In the genomic region with DNA sequence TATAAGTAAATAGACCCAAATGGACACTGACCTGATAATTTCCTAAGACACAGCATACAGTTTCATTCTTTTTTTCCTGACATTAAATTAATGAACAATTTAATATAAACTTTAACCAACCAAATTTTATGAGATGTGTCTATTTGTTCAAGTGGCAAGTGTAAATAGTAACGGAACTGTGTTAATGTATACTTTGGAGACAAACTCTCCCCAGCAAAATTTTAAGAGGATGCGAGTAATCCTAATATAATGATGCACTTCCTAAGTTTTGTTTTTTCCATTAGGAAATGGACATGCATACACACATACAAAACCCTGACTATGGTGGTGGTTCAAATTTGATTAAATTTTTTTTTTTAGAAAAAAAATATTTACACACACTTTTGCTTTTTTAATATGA, we compare ENCODE assay signal across 21 cellular contexts. TPM values are rescaled to one million over a fixed set of nuclear protein-coding genes. Genes with fewer than 3 reads are reported as not detected.
DNase-seq lines count a peak whose midpoint lies in the region; ATAC-seq, FAIRE-seq and TF ChIP-seq lines count a peak whose summit lies in the region.
"Had no signal": no experiment of that assay in that cellular context is flagged by ENCODE, and none has a peak within 500 bp of the region (broad histone marks: within the 10 kb centered on the region; RNA-seq: fewer than 3 reads in every experiment).

No MANE protein-coding gene starts in this region.

- no peaks in the 10 kb centered on the region for H3K9me3 ChIP-seq in PC-3 (ENCODE audit: low read length)
- no peaks in the 10 kb centered on the region for H3K9me3 ChIP-seq in endothelial cell of umbilical vein (replicated peaks; ENCODE audit: control insufficient read depth, insufficient read depth, low read length)
- H3K9me3 ChIP-seq: BE2C had no signal

- CTCF ChIA-PET in PC-3 (lab: Charles Lee) (no interaction called here), endothelial cell of umbilical vein (lab: Charles Lee) (no interaction called here)

- intact Hi-C loops in PC-3 (cut with micrococcal nuclease) (loop anchor here (1.0 to 2.0 kb wide), 2 partner anchors 54 to 326 kb away; a partner anchor contains a TSS), endothelial cell of umbilical vein (cut with micrococcal nuclease) (no loop called here)

- H2AFZ ChIP-seq in ACC112 (ENCODE audit: low read length, unreplicated experiment) (no peak overlapping the region), PC-3 (ENCODE audit: low read length) (no peak overlapping the region), endothelial cell of umbilical vein (ENCODE audit: low read depth, low read length) (no peak overlapping the region)
- H2AFZ ChIP-seq: GM23338 had no signal

- no peaks in the 10 kb centered on the region for H3K79me2 ChIP-seq in ACC112 (ENCODE audit: control insufficient read depth, insufficient read depth, low read length, unreplicated experiment)
- no peaks in the 10 kb centered on the region for H3K79me2 ChIP-seq in PC-3 (ENCODE audit: low read length)
- H3K79me2 ChIP-seq in endothelial cell of umbilical vein (ENCODE audit: control insufficient read depth, insufficient read depth, low read length), result no peaks in the 10 kb centered on the region

- TF ChIP-seq CTCF in 22Rv1 (IDR thresholded peaks at IDR 0.05) (no peak), PC-3 (conservative IDR thresholded peaks at IDR 0.05; ENCODE audit: low read depth, low read length) (no peak), endothelial cell of umbilical vein (IDR thresholded peaks at IDR 0.05; ENCODE audit: extremely low read depth in 1 of 2, insufficient read depth in 1 of 2, low read depth in 1 of 2, low read length in 2 of 2) (no peak)

- H3K4me3 ChIP-seq in ACC112 (ENCODE audit: low read depth, low read length) (no peak overlapping the region), PC-3 (ENCODE audit: low read length) (no peak overlapping the region), endothelial cell of umbilical vein (replicated peaks in 1 of 3; ENCODE audit: insufficient read depth in 1 of 3, low read depth in 1 of 3, low read length in 3 of 3) (no peak overlapping the region)
- H3K4me3 ChIP-seq: BLaER1 treated with 17β-estradiol and CSF1 and Interleukin-3, amounts not matched to agents 10 nM and 100 nM; GM23338 had no signal

- no peak for FAIRE-seq in endothelial cell of umbilical vein (lab: Jason Lieb, UNC)
- FAIRE-seq: G401.6, GM19239 had no signal

- ATAC-seq in PC-3 (peak; percentile 85), HG03108 (IDR thresholded peaks at IDR 0.05; ENCODE audit: unreplicated experiment) (no peak)
- ATAC-seq: GM23338, HCT116 had no signal

- no TSS peak for BruUV-seq in PC-3 (replicated peaks; lab: Mats Ljungman, UMichigan)
- no TSS peak for BruUV-seq in endothelial cell of umbilical vein (replicated peaks; lab: Mats Ljungman, UMichigan)

- H3K9me2 ChIP-seq in PC-3 (replicated peaks; ENCODE audit: low read length), result no peaks in the 10 kb centered on the region

- TF ChIP-seq POLR2A in endothelial cell of umbilical vein (IDR thresholded peaks at IDR 0.05; ENCODE audit: low read depth, low read length), result no peak

- H3F3A ChIP-seq in PC-3 (ENCODE audit: low read length, unreplicated experiment), result no peaks in the 10 kb centered on the region

- DNase-seq in PC-3 (peak; percentile 60), endothelial cell of umbilical vein (ENCODE audit: low read depth, low spot score) (no peak), NCI-H1417 treated with DMSO at 0.1 percent for 48 hours (lab: John Stamatoyannopoulos, UW) (no peak), DMS53 treated with DMSO at 0.1 percent for 48 hours (lab: John Stamatoyannopoulos, UW; ENCODE audit: unreplicated experiment) (no peak)
- DNase-seq: ACHN; AML-193; BE2C; Calu3; CD4-positive, alpha-beta memory T cell; COR-L47; DMS53; DND-41; H9 had no signal

- no peaks in the 10 kb centered on the region for H3K27me3 ChIP-seq in ACC112 (ENCODE audit: insufficient read depth, low read length)
- H3K27me3 ChIP-seq in PC-3 (ENCODE audit: low read length), result no peaks in the 10 kb centered on the region
- H3K27me3 ChIP-seq in endothelial cell of umbilical vein (ENCODE audit: control insufficient read depth in 2 of 2, insufficient read depth in 2 of 2, low read length in 2 of 2), result no peaks in the 10 kb centered on the region
- H3K27me3 ChIP-seq: BE2C; BLaER1 treated with 17β-estradiol and CSF1 and Interleukin-3, amounts not matched to agents 10 nM and 100 nM had no signal

- dilution Hi-C loops in endothelial cell of umbilical vein (cut with MboI; ENCODE audit: extremely low pct_ligation_motif_present, low sequenced_read_pairs), result no loop called here

- H4K20me1 ChIP-seq in PC-3 (ENCODE audit: low read length) (0 out of 2 replicates have a peak, but pooled peaks cover 4% of the 10 kb centered on the region), endothelial cell of umbilical vein (replicated peaks; ENCODE audit: control insufficient read depth, extremely low read depth, insufficient read depth, low read length) (no peaks in the 10 kb centered on the region)
- H4K20me1 ChIP-seq: BLaER1 treated with 17β-estradiol and CSF1 and Interleukin-3, amounts not matched to agents 10 nM and 100 nM had no signal

- POLR2A ChIA-PET in PC-3 (lab: Charles Lee; ENCODE audit: unreplicated experiment), result no interaction called here
- POLR2A ChIA-PET in endothelial cell of umbilical vein (lab: Charles Lee), result no interaction called here

- peak overlapping the region; percentile 65 for H3K4me2 ChIP-seq in PC-3 (ENCODE audit: low read length)
- peak overlapping the region; percentile 12 for H3K4me2 ChIP-seq in endothelial cell of umbilical vein (ENCODE audit: insufficient read depth, low read length)
- H3K4me2 ChIP-seq: BLaER1 treated with 17β-estradiol and CSF1 and Interleukin-3, amounts not matched to agents 10 nM and 100 nM; GM23338 had no signal

- peaks cover 15% of the 10 kb centered on the region; the same call in 1 of the 2 replicates for H3K36me3 ChIP-seq in ACC112 (ENCODE audit: insufficient read depth, low read length)
- H3K36me3 ChIP-seq in PC-3 (ENCODE audit: low read depth, low read length), result peaks cover 15% of the 10 kb centered on the region
- H3K36me3 ChIP-seq in endothelial cell of umbilical vein (ENCODE audit: control insufficient read depth in 2 of 2, extremely low read depth in 1 of 2, insufficient read depth in 2 of 2, low read length in 2 of 2), result peaks cover 0 to 3% of the 10 kb centered on the region in 2 experiments

- H3K4me1 ChIP-seq in ACC112 (ENCODE audit: control insufficient read depth, insufficient read depth, low read length, unreplicated experiment) (peaks cover 10% of the 10 kb centered on the region), PC-3 (ENCODE audit: insufficient read depth, low read length) (peaks cover 23% of the 10 kb centered on the region), endothelial cell of umbilical vein (ENCODE audit: control insufficient read depth, extremely low read depth, insufficient read depth, low read length) (peaks cover 12% of the 10 kb centered on the region)
- H3K4me1 ChIP-seq: BLaER1 treated with 17β-estradiol and CSF1 and Interleukin-3, amounts not matched to agents 10 nM and 100 nM had no signal

- peak overlapping the region; percentile 76 for H3K27ac ChIP-seq in 22Rv1
- peak overlapping the region; percentile 22; the same call in 1 of the 2 replicates for H3K27ac ChIP-seq in ACC112 (ENCODE audit: low read depth, low read length)
- H3K27ac ChIP-seq in PC-3 (ENCODE audit: low read length), result peak overlapping the region; percentile 82
- peak overlapping the region; percentile 32 for H3K27ac ChIP-seq in endothelial cell of umbilical vein (ENCODE audit: insufficient read depth, low read depth, low read length)
- H3K27ac ChIP-seq: BLaER1 treated with 17β-estradiol and CSF1 and Interleukin-3, amounts not matched to agents 10 nM and 100 nM had no signal

- H3K9me1 ChIP-seq in endothelial cell of umbilical vein (replicated peaks; ENCODE audit: control insufficient read depth, extremely low read depth, insufficient read depth, low read length), result no peaks in the 10 kb centered on the region

- H3K9ac ChIP-seq in PC-3 (ENCODE audit: low read length) (peak overlapping the region; percentile 42), endothelial cell of umbilical vein (replicated peaks; ENCODE audit: extremely low read depth, insufficient read depth, low read length) (no peak overlapping the region)
- H3K9ac ChIP-seq: BLaER1 treated with 17β-estradiol and CSF1 and Interleukin-3, amounts not matched to agents 10 nM and 100 nM had no signal

TF ChIP-seq in endothelial cell of umbilical vein, 7 proteins besides CTCF, POLR2A, EP300 and RAD21 (continues in another document):
- no peak for TF ChIP-seq EZH2 (IDR thresholded peaks at IDR 0.05; ENCODE audit: borderline replicate concordance, low read depth, low read length, severe bottlenecking)

RNA-seq across cellular contexts. Expression of a gene that starts 38.5 kb away (rescaled TPM):
- total RNA-seq in PC-3 (2014; rRNA removed), result 2.4 and 2.8 TPM in 2 replicates
- total RNA-seq in endothelial cell of umbilical vein, result 0.14 and 0.27 TPM in 2 replicates
- not detected in 2 replicates for polyA plus RNA-seq in endothelial cell of umbilical vein
- polyA plus RNA-seq in endothelial cell of umbilical vein (2011; cell fraction: cytosol; rRNA removed), result 0.01 and 0.03 TPM in 2 replicates
- polyA plus RNA-seq in endothelial cell of umbilical vein (2011; cell fraction: nucleus; rRNA removed), result 0.14 and 0.26 TPM in 2 replicates
- polyA plus RNA-seq in endothelial cell of umbilical vein (2012), result 0.15 and 0.28 TPM in 2 replicates
- not detected in 2 replicates for polyA minus RNA-seq in endothelial cell of umbilical vein
- polyA minus RNA-seq in endothelial cell of umbilical vein (2011; cell fraction: cytosol; rRNA and poly(A)+ RNA removed), result not detected
- polyA minus RNA-seq in endothelial cell of umbilical vein (2011; cell fraction: nucleus; rRNA and poly(A)+ RNA removed), result 0.14 and 0.24 TPM in 2 replicates
- polyA plus RNA-seq: CD4-positive, alpha-beta memory T cell; GM23338 had no signal

RNA-seq across cellular contexts. Expression of a gene that starts 40.4 kb away (rescaled TPM):
- 47.9 and 52.4 TPM in 2 replicates for total RNA-seq in PC-3 (2014; rRNA removed)
- total RNA-seq in endothelial cell of umbilical vein, result 28.7 and 33.7 TPM in 2 replicates
- 6.2 and 9.4 TPM in 2 replicates for polyA plus RNA-seq in endothelial cell of umbilical vein
- 11.6 and 11.9 TPM in 2 replicates for polyA plus RNA-seq in endothelial cell of umbilical vein (2011; cell fraction: cytosol; rRNA removed)
- polyA plus RNA-seq in endothelial cell of umbilical vein (2011; cell fraction: nucleus; rRNA removed), result 24.6 and 29.6 TPM in 2 replicates
- polyA plus RNA-seq in endothelial cell of umbilical vein (2012), result 9.1 and 24.1 TPM in 2 replicates
- polyA minus RNA-seq in endothelial cell of umbilical vein, result 41.9 and 58.0 TPM in 2 replicates
- 13.5 TPM for polyA minus RNA-seq in endothelial cell of umbilical vein (2011; cell fraction: cytosol; rRNA and poly(A)+ RNA removed)
- 50.3 and 93.8 TPM in 2 replicates for polyA minus RNA-seq in endothelial cell of umbilical vein (2011; cell fraction: nucleus; rRNA and poly(A)+ RNA removed)

RNA-seq across cellular contexts. Expression of a gene that starts 40.6 kb away (rescaled TPM):
- total RNA-seq in PC-3 (2014; rRNA removed) (5.1 and 7.3 TPM in 2 replicates), endothelial cell of umbilical vein (6.5 and 7.1 TPM in 2 replicates)
- polyA plus RNA-seq in endothelial cell of umbilical vein, result 1.6 and 1.9 TPM in 2 replicates
- polyA plus RNA-seq in endothelial cell of umbilical vein (2011; cell fraction: cytosol; rRNA removed), result 2.3 and 2.5 TPM in 2 replicates
- 9.3 and 11.8 TPM in 2 replicates for polyA plus RNA-seq in endothelial cell of umbilical vein (2011; cell fraction: nucleus; rRNA removed)
- 3.2 and 4.6 TPM in 2 replicates for polyA plus RNA-seq in endothelial cell of umbilical vein (2012)
- 2.9 and 5.3 TPM in 2 replicates for polyA minus RNA-seq in endothelial cell of umbilical vein
- 1.1 TPM for polyA minus RNA-seq in endothelial cell of umbilical vein (2011; cell fraction: cytosol; rRNA and poly(A)+ RNA removed)
- polyA minus RNA-seq in endothelial cell of umbilical vein (2011; cell fraction: nucleus; rRNA and poly(A)+ RNA removed), result 6.2 and 10.8 TPM in 2 replicates

Comparison
In these comparisons a context has a peak if more than half of its experiments do, and no peak if none do; other contexts are left out.
1. H3K27ac ChIP-seq: peak in every context shown above with its lines; median percentile 82 in PC-3; 76 in 22Rv1; 32 in endothelial cell of umbilical vein; 22 in ACC112.